8 cellular contexts compared by ENCODE assay signal in genomic region chr13:41004875-41005693, GRCh38. TPM values are rescaled to one million over a fixed set of nuclear protein-coding genes. Genes with fewer than 3 reads are reported as not detected.
A peak's percentile ranks its signal among the peaks of the same experiment; 100 is the strongest.
DNase-seq lines count a peak whose midpoint lies in the region; ATAC-seq and TF ChIP-seq lines count a peak whose summit lies in the region.

No MANE protein-coding gene starts in this region.

- H3K36me3 ChIP-seq in PC-3 (ENCODE audit: low read depth, low read length) (no peaks in the 10 kb centered on the region), hepatocyte (replicated peaks; ENCODE audit: insufficient read depth, low read depth) (no peaks in the 10 kb centered on the region)

- no peaks in the 10 kb centered on the region for H3F3A ChIP-seq in PC-3 (ENCODE audit: low read length, unreplicated experiment)

- H3K4me2 ChIP-seq in PC-3 (ENCODE audit: low read length) = peak overlapping the region; percentile 47
- H3K4me2 ChIP-seq in hepatocyte = peak overlapping the region; percentile 57

- no TSS peak for BruUV-seq in PC-3 (replicated peaks; lab: Mats Ljungman, UMichigan)

- 55% methylated on average over 4 of the region's 4 CpGs for WGBS in hepatocyte (ENCODE audit: low lambda C conversion rate, missing lambda C conversion rate)

- H3K27ac ChIP-seq in PC-3 (ENCODE audit: low read length) = peak overlapping the region; percentile 10; the same call in 1 of the 2 replicates
- peak overlapping the region; percentile 45 for H3K27ac ChIP-seq in hepatocyte

- no peaks in the 10 kb centered on the region for H3K27me3 ChIP-seq in PC-3 (ENCODE audit: low read length)
- H3K27me3 ChIP-seq in hepatocyte = no peaks in the 10 kb centered on the region

- peak; percentile 71 to 81 for ATAC-seq in activated CD4-positive, CD25-positive, alpha-beta regulatory T cell treated with anti-CD3 and anti-CD28 coated beads, Interleukin-2, amount 50 U/mL, for 24 hours
- ATAC-seq in HG03025 (IDR thresholded peaks at IDR 0.05; ENCODE audit: low FRiP score, unreplicated experiment) (peak; percentile 79), PC-3 (peak; percentile 37; the same call in 1 of the 2 replicates)

- H3K79me2 ChIP-seq in PC-3 (ENCODE audit: low read length) (peaks cover 72% of the 10 kb centered on the region), hepatocyte (peaks cover 100% of the 10 kb centered on the region)

- H3K4me1 ChIP-seq in PC-3 (ENCODE audit: insufficient read depth, low read length) (peaks cover 42% of the 10 kb centered on the region), hepatocyte (ENCODE audit: insufficient read depth) (peaks cover 57% of the 10 kb centered on the region)

- TF ChIP-seq CTCF in PC-3 (conservative IDR thresholded peaks at IDR 0.05; ENCODE audit: low read depth, low read length) (no peak), hepatocyte (IDR thresholded peaks at IDR 0.05; ENCODE audit: poor library complexity) (no peak), GM10266 (IDR thresholded peaks at IDR 0.05; ENCODE audit: control insufficient read depth, insufficient read depth, low read depth, missing control alignments) (no peak)

- H3K9me3 ChIP-seq in PC-3 (ENCODE audit: low read length) (no peaks in the 10 kb centered on the region), hepatocyte (ENCODE audit: low read depth) (no peaks in the 10 kb centered on the region)

- intact Hi-C loops in PC-3 (cut with micrococcal nuclease) = no loop called here

- no peaks in the 10 kb centered on the region for H3K9me2 ChIP-seq in PC-3 (replicated peaks; ENCODE audit: low read length)
- no peaks in the 10 kb centered on the region for H3K9me2 ChIP-seq in hepatocyte (replicated peaks; ENCODE audit: insufficient read depth)

- H4K20me1 ChIP-seq in PC-3 (ENCODE audit: low read length) (no peaks in the 10 kb centered on the region), hepatocyte (ENCODE audit: insufficient read depth, poor library complexity, severe bottlenecking) (peaks cover 22% of the 10 kb centered on the region)

- CTCF ChIA-PET in PC-3 (lab: Charles Lee) = no interaction called here

- POLR2A ChIA-PET in PC-3 (lab: Charles Lee; ENCODE audit: unreplicated experiment) = no interaction called here

- H3K9ac ChIP-seq in PC-3 (ENCODE audit: low read length) = no peak overlapping the region

- DNase-seq in activated CD4-positive, CD25-positive, alpha-beta regulatory T cell (lab: John Stamatoyannopoulos, UW) = no peak
- peak; percentile 8 for DNase-seq in PC-3
- DNase-seq in hepatocyte (ENCODE audit: low spot score) = no peak
- no peak for DNase-seq in NCI-H2196 (lab: John Stamatoyannopoulos, UW; ENCODE audit: unreplicated experiment)
- no peak for DNase-seq in GM10266 (ENCODE audit: extremely low spot score)
- no peak for DNase-seq in NCI-H345 treated with DMSO at 0.1 percent for 48 hours (lab: John Stamatoyannopoulos, UW; ENCODE audit: unreplicated experiment)

- no peak overlapping the region for H2AFZ ChIP-seq in PC-3 (ENCODE audit: low read length)
- no peak overlapping the region for H2AFZ ChIP-seq in hepatocyte

- H3K4me3 ChIP-seq in PC-3 (ENCODE audit: low read length) (no peak overlapping the region), hepatocyte (no peak overlapping the region)

RNA-seq across cellular contexts. Expression of gene ELF1, which starts 14.0 kb away (rescaled TPM):
- 15.3 and 17.7 TPM in 2 replicates for total RNA-seq in PC-3 (2014; rRNA removed)
- total RNA-seq in hepatocyte = 91.1 and 94.6 TPM in 2 replicates
- polyA plus RNA-seq in hepatocyte = 39.4 and 44.4 TPM in 2 replicates

RNA-seq across cellular contexts. Expression of gene WBP4, which starts 56.2 kb away (rescaled TPM):
- total RNA-seq in PC-3 (2014; rRNA removed) = 6.4 and 7.3 TPM in 2 replicates
- 6.1 and 8.4 TPM in 2 replicates for total RNA-seq in hepatocyte
- 8.4 and 11.3 TPM in 2 replicates for polyA plus RNA-seq in hepatocyte
